ENCODE assay signal across 1 cellular context in the genomic region with DNA sequence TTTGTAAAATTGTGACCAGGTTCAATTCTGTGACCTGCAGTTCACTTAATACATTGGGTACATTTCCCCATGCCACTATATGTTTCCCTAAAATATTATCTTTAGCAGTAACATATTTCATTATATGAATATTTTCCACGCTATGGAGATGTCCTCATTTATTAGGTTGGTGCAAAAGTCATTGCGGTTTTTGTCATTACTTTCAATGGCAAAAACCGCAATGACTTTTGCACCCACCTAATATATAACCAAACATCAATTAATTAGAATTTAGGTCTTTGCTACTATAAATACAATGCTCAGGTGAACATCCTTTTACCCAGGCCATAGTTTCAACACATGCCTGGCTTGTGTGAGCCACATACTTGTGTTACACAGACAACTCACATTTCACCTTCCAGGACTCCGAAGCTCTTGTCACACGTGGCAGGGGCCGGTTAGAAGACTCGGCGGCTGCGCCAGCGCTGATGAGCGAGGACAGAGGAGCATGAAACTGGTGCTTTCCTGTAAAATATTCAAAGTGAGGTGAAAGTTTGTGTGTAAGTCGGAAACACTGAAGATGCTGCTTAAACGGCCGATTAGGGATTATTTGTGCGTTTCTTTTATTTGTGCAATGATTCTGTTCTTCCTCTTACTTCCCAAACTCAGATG.
TF ChIP-seq lines count a peak whose summit lies in the region.

No MANE protein-coding gene starts in this region.

TF ChIP-seq in HepG2, 621 proteins besides CTCF, POLR2A, EP300 and RAD21:
- TF ChIP-seq, protein P1, sequence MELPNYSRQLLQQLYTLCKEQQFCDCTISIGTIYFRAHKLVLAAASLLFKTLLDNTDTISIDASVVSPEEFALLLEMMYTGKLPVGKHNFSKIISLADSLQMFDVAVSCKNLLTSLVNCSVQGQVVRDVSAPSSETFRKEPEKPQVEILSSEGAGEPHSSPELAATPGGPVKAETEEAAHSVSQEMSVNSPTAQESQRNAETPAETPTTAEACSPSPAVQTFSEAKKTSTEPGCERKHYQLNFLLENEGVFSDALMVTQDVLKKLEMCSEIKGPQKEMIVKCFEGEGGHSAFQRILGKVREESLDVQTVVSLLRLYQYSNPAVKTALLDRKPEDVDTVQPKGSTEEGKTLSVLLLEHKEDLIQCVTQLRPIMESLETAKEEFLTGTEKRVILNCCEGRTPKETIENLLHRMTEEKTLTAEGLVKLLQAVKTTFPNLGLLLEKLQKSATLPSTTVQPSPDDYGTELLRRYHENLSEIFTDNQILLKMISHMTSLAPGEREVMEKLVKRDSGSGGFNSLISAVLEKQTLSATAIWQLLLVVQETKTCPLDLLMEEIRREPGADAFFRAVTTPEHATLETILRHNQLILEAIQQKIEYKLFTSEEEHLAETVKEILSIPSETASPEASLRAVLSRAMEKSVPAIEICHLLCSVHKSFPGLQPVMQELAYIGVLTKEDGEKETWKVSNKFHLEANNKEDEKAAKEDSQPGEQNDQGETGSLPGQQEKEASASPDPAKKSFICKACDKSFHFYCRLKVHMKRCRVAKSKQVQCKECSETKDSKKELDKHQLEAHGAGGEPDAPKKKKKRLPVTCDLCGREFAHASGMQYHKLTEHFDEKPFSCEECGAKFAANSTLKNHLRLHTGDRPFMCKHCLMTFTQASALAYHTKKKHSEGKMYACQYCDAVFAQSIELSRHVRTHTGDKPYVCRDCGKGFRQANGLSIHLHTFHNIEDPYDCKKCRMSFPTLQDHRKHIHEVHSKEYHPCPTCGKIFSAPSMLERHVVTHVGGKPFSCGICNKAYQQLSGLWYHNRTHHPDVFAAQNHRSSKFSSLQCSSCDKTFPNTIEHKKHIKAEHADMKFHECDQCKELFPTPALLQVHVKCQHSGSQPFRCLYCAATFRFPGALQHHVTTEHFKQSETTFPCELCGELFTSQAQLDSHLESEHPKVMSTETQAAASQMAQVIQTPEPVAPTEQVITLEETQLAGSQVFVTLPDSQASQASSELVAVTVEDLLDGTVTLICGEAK (IDR thresholded peaks at IDR 0.05): peak; percentile 73
- TF ChIP-seq, protein P1 (CRISPR knock-in tag; IDR thresholded peaks at IDR 0.05): no peak
- TF ChIP-seq, protein P2, sequence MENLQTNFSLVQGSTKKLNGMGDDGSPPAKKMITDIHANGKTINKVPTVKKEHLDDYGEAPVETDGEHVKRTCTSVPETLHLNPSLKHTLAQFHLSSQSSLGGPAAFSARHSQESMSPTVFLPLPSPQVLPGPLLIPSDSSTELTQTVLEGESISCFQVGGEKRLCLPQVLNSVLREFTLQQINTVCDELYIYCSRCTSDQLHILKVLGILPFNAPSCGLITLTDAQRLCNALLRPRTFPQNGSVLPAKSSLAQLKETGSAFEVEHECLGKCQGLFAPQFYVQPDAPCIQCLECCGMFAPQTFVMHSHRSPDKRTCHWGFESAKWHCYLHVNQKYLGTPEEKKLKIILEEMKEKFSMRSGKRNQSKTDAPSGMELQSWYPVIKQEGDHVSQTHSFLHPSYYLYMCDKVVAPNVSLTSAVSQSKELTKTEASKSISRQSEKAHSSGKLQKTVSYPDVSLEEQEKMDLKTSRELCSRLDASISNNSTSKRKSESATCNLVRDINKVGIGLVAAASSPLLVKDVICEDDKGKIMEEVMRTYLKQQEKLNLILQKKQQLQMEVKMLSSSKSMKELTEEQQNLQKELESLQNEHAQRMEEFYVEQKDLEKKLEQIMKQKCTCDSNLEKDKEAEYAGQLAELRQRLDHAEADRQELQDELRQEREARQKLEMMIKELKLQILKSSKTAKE (CRISPR knock-in tag; IDR thresholded peaks at IDR 0.05; ENCODE audit: borderline replicate concordance): no peak
